15 cellular contexts compared by ENCODE assay signal in genomic region chr13:31910633-31911032, GRCh38.
DNase-seq lines count a peak whose midpoint lies in the region; TF ChIP-seq lines count a peak whose summit lies in the region.
"Had no signal": no experiment of that assay in that cellular context is flagged by ENCODE, and none has a peak within 500 bp of the region (broad histone marks: within the 10 kb centered on the region; RNA-seq: fewer than 3 reads in every experiment).

No MANE protein-coding gene starts in this region.

- H2AFZ ChIP-seq in trophoblast cell (ENCODE audit: insufficient read depth, low read length, poor library complexity) (no peak overlapping the region), OCI-LY7 (ENCODE audit: low read length) (no peak overlapping the region)

- peaks cover 3% of the 10 kb centered on the region for H3K36me3 Mint-ChIP-seq in chondrocyte (ENCODE audit: low read depth)
- H3K36me3 Mint-ChIP-seq in CD8-positive, alpha-beta memory T cell, result no peaks in the 10 kb centered on the region
- H3K36me3 Mint-ChIP-seq: CD8-positive, alpha-beta T cell; IgD-negative memory B cell had no signal

- no peaks in the 10 kb centered on the region for H3K36me3 ChIP-seq in trophoblast cell (ENCODE audit: control insufficient read depth in 1 of 2, insufficient read depth in 2 of 2, low read length in 2 of 2)
- H3K36me3 ChIP-seq in OCI-LY7 (ENCODE audit: insufficient read depth, low read length), result no peaks in the 10 kb centered on the region
- no peaks in the 10 kb centered on the region for H3K36me3 ChIP-seq in CD8-positive, alpha-beta memory T cell (ENCODE audit: insufficient read depth, low read length)

- WGBS in trophoblast cell (ENCODE audit: extremely low coverage, insufficient coverage, insufficient read length), result no CpG with 5 or more reads among the region's 2 CpGs

- no peaks in the 10 kb centered on the region for H4K20me1 ChIP-seq in OCI-LY7 (ENCODE audit: insufficient read depth, low read length)

- no peaks in the 10 kb centered on the region for H3K9me3 Mint-ChIP-seq in chondrocyte (ENCODE audit: low read depth)
- H3K9me3 Mint-ChIP-seq in CD8-positive, alpha-beta memory T cell, result no peaks in the 10 kb centered on the region
- H3K9me3 Mint-ChIP-seq: CD8-positive, alpha-beta T cell; IgD-negative memory B cell had no signal

- no peaks in the 10 kb centered on the region for H3K79me1 ChIP-seq in trophoblast cell (ENCODE audit: low read length)

- CTCF ChIA-PET in OCI-LY7 (lab: Charles Lee; ENCODE audit: unreplicated experiment), result no interaction called here
- CTCF ChIA-PET in CD8-positive, alpha-beta memory T cell (lab: Charles Lee), result interaction anchor here (0.6 to 2.0 kb wide), 14 partner anchors 9 to 670 kb away, joined by 3 to 7 read pairs (median 4); partner anchors contain the start of genes BRCA2 and ZAR1L

- no peak overlapping the region for H2AK5ac ChIP-seq in trophoblast cell (ENCODE audit: low read length)

- no peak overlapping the region for H3K23ac ChIP-seq in trophoblast cell (ENCODE audit: low read length)

- no peaks in the 10 kb centered on the region for H3K9me2 ChIP-seq in OCI-LY7 (ENCODE audit: insufficient read depth, low read length)

- TF ChIP-seq CTCF in HL-60 (IDR thresholded peaks at IDR 0.05; ENCODE audit: insufficient read depth, low read length), result no peak
- no peak for TF ChIP-seq CTCF in chondrocyte (IDR thresholded peaks at IDR 0.05)
- no peak for TF ChIP-seq CTCF in OCI-LY7 (conservative IDR thresholded peaks at IDR 0.05; ENCODE audit: low read length)

- H3K4me1 ChIP-seq in trophoblast cell (ENCODE audit: control insufficient read depth in 1 of 2, insufficient read depth in 2 of 2, low read length in 2 of 2) (peaks cover 2 to 3% of the 10 kb centered on the region in 2 experiments), OCI-LY7 (ENCODE audit: insufficient read depth, low read length, poor library complexity, severe bottlenecking) (no peaks in the 10 kb centered on the region)
- H3K4me1 ChIP-seq in CD8-positive, alpha-beta memory T cell (ENCODE audit: insufficient read depth, low read length), result no peaks in the 10 kb centered on the region

- H4K91ac ChIP-seq in trophoblast cell (ENCODE audit: low read depth, low read length), result no peak overlapping the region

- peaks cover 7% of the 10 kb centered on the region for H3K27me3 Mint-ChIP-seq in chondrocyte (ENCODE audit: low read depth)
- H3K27me3 Mint-ChIP-seq in CD8-positive, alpha-beta memory T cell, result peaks cover 3 to 13% of the 10 kb centered on the region in 2 donors

- no peak overlapping the region for H3K4ac ChIP-seq in trophoblast cell (ENCODE audit: low read depth, low read length)

- H3K27ac Mint-ChIP-seq in chondrocyte (ENCODE audit: unreplicated experiment), result peak overlapping the region; percentile 10
- no peak overlapping the region for H3K27ac Mint-ChIP-seq in CD8-positive, alpha-beta memory T cell
- H3K27ac Mint-ChIP-seq: CD8-positive, alpha-beta T cell; IgD-negative memory B cell had no signal

- peak overlapping the region; percentile 58 for H2BK12ac ChIP-seq in trophoblast cell (ENCODE audit: low read length)

- H3K4me3 Mint-ChIP-seq in chondrocyte (ENCODE audit: unreplicated experiment), result no peak overlapping the region
- no peak overlapping the region for H3K4me3 Mint-ChIP-seq in CD8-positive, alpha-beta memory T cell
- H3K4me3 Mint-ChIP-seq: CD8-positive, alpha-beta T cell had no signal

- no peaks in the 10 kb centered on the region for H3K79me2 ChIP-seq in trophoblast cell (ENCODE audit: control insufficient read depth, insufficient read depth, low read length, poor library complexity)
- H3K79me2 ChIP-seq in OCI-LY7 (ENCODE audit: insufficient read depth, low read depth, low read length), result no peaks in the 10 kb centered on the region

- H3K9ac ChIP-seq in trophoblast cell (ENCODE audit: low read length), result no peak overlapping the region
- H3K9ac ChIP-seq: KMS-11 had no signal

- no peak overlapping the region for H4K12ac ChIP-seq in trophoblast cell (ENCODE audit: low read depth, low read length)

- H3K27ac ChIP-seq in HL-60 (replicated peaks) (peak overlapping the region; percentile 91), trophoblast cell (ENCODE audit: low read depth, low read length) (no peak overlapping the region), OCI-LY7 (ENCODE audit: low read depth, low read length, poor library complexity, severe bottlenecking) (no peak overlapping the region)
- no peak overlapping the region for H3K27ac ChIP-seq in CD8-positive, alpha-beta memory T cell (ENCODE audit: low read depth, low read length)
- H3K27ac ChIP-seq: KMS-11, RWPE1 had no signal

- no peak overlapping the region for H2BK120ac ChIP-seq in trophoblast cell (ENCODE audit: insufficient read depth, low read length, poor library complexity)

- no peak overlapping the region for H3K4me2 ChIP-seq in trophoblast cell (ENCODE audit: low read length)
- H3K4me2 ChIP-seq in OCI-LY7 (ENCODE audit: low read length), result no peak overlapping the region
- H3K4me2 ChIP-seq: KMS-11 had no signal

- no peak overlapping the region for H3K18ac ChIP-seq in trophoblast cell (ENCODE audit: low read length)

- no peaks in the 10 kb centered on the region for H3K27me3 ChIP-seq in HL-60 (ENCODE audit: insufficient read depth, poor library complexity, severe bottlenecking)
- H3K27me3 ChIP-seq in trophoblast cell (ENCODE audit: insufficient read depth, low read length), result no peaks in the 10 kb centered on the region
- H3K27me3 ChIP-seq in CD8-positive, alpha-beta memory T cell (ENCODE audit: insufficient read depth, low read length, poor library complexity, severe bottlenecking), result no peaks in the 10 kb centered on the region

- H3K4me1 Mint-ChIP-seq in chondrocyte (ENCODE audit: low read depth), result peaks cover 49% of the 10 kb centered on the region
- peaks cover 0 to 5% (median 0%) of the 10 kb centered on the region in 3 donors for H3K4me1 Mint-ChIP-seq in CD8-positive, alpha-beta memory T cell

- intact Hi-C loops in OCI-LY7 (cut with micrococcal nuclease; ENCODE audit: unreplicated experiment), result loop anchor here (5.0 kb wide), 1 partner anchor 672 kb away; no protein-coding TSS in a partner anchor

- no TSS peak for BruUV-seq in OCI-LY7 (replicated peaks; lab: Mats Ljungman, UMichigan)

- no peaks in the 10 kb centered on the region for H3K9me3 ChIP-seq in trophoblast cell (ENCODE audit: insufficient read depth, low read depth, low read length)
- H3K9me3 ChIP-seq in OCI-LY7 (ENCODE audit: low read length), result no peaks in the 10 kb centered on the region
- no peaks in the 10 kb centered on the region for H3K9me3 ChIP-seq in CD8-positive, alpha-beta memory T cell (ENCODE audit: low read length)

- POLR2A ChIA-PET in OCI-LY7 (lab: Charles Lee), result interaction anchor here (0.7 to 1.1 kb wide), 2 partner anchors 13 to 203 kb away, joined by 3 read pairs; no protein-coding TSS in a partner anchor
- POLR2A ChIA-PET in CD8-positive, alpha-beta memory T cell (lab: Charles Lee), result no interaction called here

- no peak overlapping the region for H4K8ac ChIP-seq in trophoblast cell (ENCODE audit: low read depth, low read length)

- no peak overlapping the region for H3K14ac ChIP-seq in trophoblast cell (ENCODE audit: low read length)

- H2BK5ac ChIP-seq in trophoblast cell (ENCODE audit: low read depth, low read length, poor library complexity), result no peak overlapping the region

- H3K4me3 ChIP-seq in HL-60 (replicated peaks; ENCODE audit: insufficient read depth, low read length) (no peak overlapping the region), trophoblast cell (ENCODE audit: low read depth, low read length) (no peak overlapping the region), OCI-LY7 (ENCODE audit: low read depth, low read length, poor library complexity, severe bottlenecking) (no peak overlapping the region)
- no peak overlapping the region for H3K4me3 ChIP-seq in CD8-positive, alpha-beta memory T cell (ENCODE audit: low read length)

- DNase-seq in NCI-H82 (lab: John Stamatoyannopoulos, UW) (peak; percentile 26), NCI-H82 treated with DMSO at 0.1 percent for 48 hours (lab: John Stamatoyannopoulos, UW; ENCODE audit: unreplicated experiment) (no peak), HL-60 (ENCODE audit: low read depth in 1 of 2, low spot score in 1 of 2) (no peak), chondrocyte (ENCODE audit: low spot score) (no peak), trophoblast cell (peak; percentile 77 to 87), OCI-LY7 (ENCODE audit: low spot score) (no peak), NCI-H345 (lab: John Stamatoyannopoulos, UW) (no peak)
- DNase-seq in CD8-positive, alpha-beta memory T cell, result no peak
- DNase-seq: DMS 273 treated with DMSO at 0.1 percent for 48 hours, NCI-H226, NCI-H774 had no signal

Comparison
In these comparisons a context has a peak if more than half of its experiments do, and no peak if none do; other contexts are left out.
1. DNase-seq: peak in NCI-H82 (single experiment) and trophoblast cell (2 of 2); none in NCI-H82 treated with DMSO at 0.1 percent for 48 hours (single experiment), HL-60 (0 of 2), chondrocyte (single experiment), OCI-LY7 (single experiment), CD8-positive, alpha-beta memory T cell (0 of 5) and NCI-H345 (single experiment).